13 cellular contexts compared by ENCODE assay signal in the genomic region with DNA sequence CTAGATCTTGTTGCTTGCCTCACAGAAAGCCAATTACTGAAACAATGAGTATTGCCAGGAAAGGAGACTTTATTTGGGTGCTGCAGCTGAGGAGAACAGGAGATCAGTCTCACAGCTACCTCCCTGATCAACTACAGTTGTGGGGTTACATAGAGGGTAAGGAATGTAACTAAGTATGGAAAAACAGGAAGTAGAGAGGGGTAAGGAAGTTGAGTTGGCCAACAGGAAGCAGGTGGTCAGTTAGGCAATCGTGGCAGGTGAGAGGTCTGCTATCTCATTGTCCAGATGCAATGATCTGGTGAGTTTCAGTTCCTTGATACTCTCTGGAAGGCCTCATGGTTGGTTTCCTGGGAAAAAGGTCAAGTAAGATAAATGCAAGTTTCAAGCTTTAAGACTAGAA.
DNase-seq lines count a peak whose midpoint lies in the region; ATAC-seq, FAIRE-seq and TF ChIP-seq lines count a peak whose summit lies in the region.
"Had no signal": no experiment of that assay in that cellular context is flagged by ENCODE, and none has a peak within 500 bp of the region (broad histone marks: within the 10 kb centered on the region; RNA-seq: fewer than 3 reads in every experiment).

No MANE protein-coding gene starts in this region.

- H2BK12ac ChIP-seq in H1 (ENCODE audit: low read depth, low read length) = no peak overlapping the region

- in situ Hi-C loops in GM23248 (cut with MboI) = no loop called here

- H3K79me1 ChIP-seq in H1 (ENCODE audit: low read depth, low read length) = no peaks in the 10 kb centered on the region

- DNase-seq in GM12891 (ENCODE audit: insufficient read length, low spot score) (no peak), NOMO-1 treated with DMSO at 0.1 percent for 48 hours (lab: John Stamatoyannopoulos, UW; ENCODE audit: unreplicated experiment) (peak; percentile 94), H1 (ENCODE audit: low read depth in 1 of 2, low spot score in 2 of 2) (no peak), occipital lobe (lab: John Stamatoyannopoulos, UW) (peak; percentile 3), GM23248 (no peak), NCI-H187 (lab: John Stamatoyannopoulos, UW) (no peak)
- DNase-seq in activated T-helper 2 cell treated with anti-CD3 and anti-CD28 coated beads, Interferon-gamma antibody, Interleukin-2, Interleukin-4, amounts not matched to agents 10 μg/mL and 5 μg/mL and 100 μg/mL, durations not matched to agents 14 hours and 24 hours and 36 hours (ENCODE audit: low spot score) = no peak
- DNase-seq: activated CD4-positive, alpha-beta T cell treated with anti-CD3 and anti-CD28 coated beads for 1 hour; activated T-cell treated with anti-CD3 and anti-CD28 coated beads, Interleukin-2, amount 50 U/mL, for 48 hours; NCI-H1092; NCI-H526 had no signal

- no peak overlapping the region for H2BK120ac ChIP-seq in H1 (replicated peaks; ENCODE audit: low read depth, low read length)

- no peaks in the 10 kb centered on the region for H4K20me1 ChIP-seq in H1 (replicated peaks in 1 of 2; ENCODE audit: control insufficient read depth in 1 of 2, insufficient read depth in 2 of 2, low read length in 2 of 2)
- no peaks in the 10 kb centered on the region for H4K20me1 ChIP-seq in GM23248 (ENCODE audit: insufficient read depth)

- no peak overlapping the region for H3K56ac ChIP-seq in H1 (replicated peaks; ENCODE audit: insufficient read length, low read depth, low read length)

- no peak for TF ChIP-seq EP300 in H1 (IDR thresholded peaks at IDR 0.05; ENCODE audit: borderline replicate concordance in 1 of 2, low read depth in 2 of 2, low read length in 2 of 2)

- H3K36me3 ChIP-seq in H1 (ENCODE audit: control insufficient read depth in 2 of 4, insufficient read depth in 4 of 4, low read length in 3 of 4) = no peaks in the 10 kb centered on the region
- H3K36me3 ChIP-seq in GM23248 (ENCODE audit: low read depth) = no peaks in the 10 kb centered on the region

- H2AFZ ChIP-seq in H1 (ENCODE audit: low read length) (0 out of 2 replicates have a peak overlapping the region, but pooled peaks have one; percentile 28), GM23248 (no peak overlapping the region)
- H2AFZ ChIP-seq: parathyroid adenoma had no signal

- no peak overlapping the region for H3K18ac ChIP-seq in H1 (ENCODE audit: extremely low read depth, low read length)

- no peak overlapping the region for H3K4me2 ChIP-seq in H1 (ENCODE audit: insufficient read depth in 1 of 2, low read depth in 2 of 2, low read length in 2 of 2)
- no peak overlapping the region for H3K4me2 ChIP-seq in GM23248 (ENCODE audit: unreplicated experiment)

- TF ChIP-seq POLR2A in GM12891 (IDR thresholded peaks at IDR 0.05; ENCODE audit: low read depth, low read length) (no peak), H1 (IDR thresholded peaks at IDR 0.05; ENCODE audit: control extremely low read depth in 1 of 2, low read depth in 2 of 2, low read length in 2 of 2) (no peak)

- H3K27ac Mint-ChIP-seq in activated T-helper 2 cell treated with anti-CD3 and anti-CD28 coated beads, Interferon-gamma antibody, Interleukin-2, Interleukin-4, amounts not matched to agents 10 μg/mL and 5 μg/mL and 100 μg/mL, durations not matched to agents 14 hours and 24 hours and 36 hours = no peak overlapping the region

- H4K8ac ChIP-seq in H1 (ENCODE audit: extremely low read depth, insufficient read depth, low read length) = no peak overlapping the region

- H3K4ac ChIP-seq in H1 (replicated peaks; ENCODE audit: insufficient read length, low read depth, low read length) = no peak overlapping the region

- no peak overlapping the region for H4K91ac ChIP-seq in H1 (replicated peaks; ENCODE audit: insufficient read length, low read length)

- H3K36me3 Mint-ChIP-seq in activated T-helper 2 cell treated with anti-CD3 and anti-CD28 coated beads, Interferon-gamma antibody, Interleukin-2, Interleukin-4, amounts not matched to agents 10 μg/mL and 5 μg/mL and 100 μg/mL, durations not matched to agents 14 hours and 24 hours and 36 hours (ENCODE audit: low read depth) = no peaks in the 10 kb centered on the region

- no peaks in the 10 kb centered on the region for H3K79me2 ChIP-seq in H1 (ENCODE audit: control insufficient read depth in 1 of 2, insufficient read depth in 2 of 2, low read length in 2 of 2)
- H3K79me2 ChIP-seq in GM23248 (ENCODE audit: insufficient read depth) = no peaks in the 10 kb centered on the region
- H3K79me2 ChIP-seq: parathyroid adenoma had no signal

- 93% methylated on average over 1 of the region's 1 CpG; no CpG with 5 or more reads in 1 of the 2 experiments for WGBS in H1 (ENCODE audit: extremely low coverage in 1 of 2, insufficient coverage in 1 of 2, insufficient read length in 1 of 2, insufficient replicate concordance in 2 of 2, low coverage in 1 of 2, low lambda C conversion rate in 2 of 2, missing lambda C conversion rate in 1 of 2), 2 experiments
- 6 to 15% methylated on average over 1 of the region's 1 CpG for WGBS in GM23248 (ENCODE audit: low coverage in 1 of 2, low lambda C conversion rate in 2 of 2, missing lambda C conversion rate in 2 of 2), 2 experiments

- no peaks in the 10 kb centered on the region for H3K4me1 Mint-ChIP-seq in activated T-helper 2 cell treated with anti-CD3 and anti-CD28 coated beads, Interferon-gamma antibody, Interleukin-2, Interleukin-4, amounts not matched to agents 10 μg/mL and 5 μg/mL and 100 μg/mL, durations not matched to agents 14 hours and 24 hours and 36 hours (ENCODE audit: low read depth)

- H2AK5ac ChIP-seq in H1 (ENCODE audit: low read depth, low read length) = no peak overlapping the region

- H3K27me3 Mint-ChIP-seq in activated T-helper 2 cell treated with anti-CD3 and anti-CD28 coated beads, Interferon-gamma antibody, Interleukin-2, Interleukin-4, amounts not matched to agents 10 μg/mL and 5 μg/mL and 100 μg/mL, durations not matched to agents 14 hours and 24 hours and 36 hours (ENCODE audit: low read depth) = no peaks in the 10 kb centered on the region

- TF ChIP-seq CTCF in H1 (IDR thresholded peaks at IDR 0.05; ENCODE audit: control extremely low read depth in 1 of 3, insufficient read depth in 1 of 3, low read depth in 1 of 3, low read length in 3 of 3) = no peak

- no peaks in the 10 kb centered on the region for H3K9me2 ChIP-seq in GM23248 (ENCODE audit: insufficient read depth)

- H3K27me3 ChIP-seq in H1 (replicated peaks in 1 of 4; ENCODE audit: control insufficient read depth in 3 of 4, extremely low read depth in 1 of 4, insufficient read depth in 3 of 4, low read length in 3 of 4) = peaks cover 0 to 1% (median 0%) of the 10 kb centered on the region in 4 experiments; a peak in 1 of 7 replicates
- H3K27me3 ChIP-seq in GM23248 (replicated peaks; ENCODE audit: insufficient read depth) = no peaks in the 10 kb centered on the region

- CTCF ChIA-PET in H1 (lab: Charles Lee; ENCODE audit: partially characterized antibody) = interaction anchor here (0.7 to 0.9 kb wide), 2 partner anchors 119 to 223 kb away, joined by 3 read pairs; no protein-coding TSS in a partner anchor

- no peak overlapping the region for H3K14ac ChIP-seq in H1 (ENCODE audit: insufficient read length)

- no peak for ATAC-seq in GM18520 (IDR thresholded peaks at IDR 0.05; ENCODE audit: unreplicated experiment)

- H3F3A ChIP-seq in GM23248 (ENCODE audit: insufficient read depth) = no peaks in the 10 kb centered on the region

- H3K27ac ChIP-seq in H1 (ENCODE audit: low read depth, low read length) (no peak overlapping the region), GM23248 (no peak overlapping the region)
- H3K27ac ChIP-seq: parathyroid adenoma had no signal

- H4K5ac ChIP-seq in H1 (ENCODE audit: insufficient read length, low read depth, low read length) = no peak overlapping the region

- no peak overlapping the region for H3K4me3 Mint-ChIP-seq in activated T-helper 2 cell treated with anti-CD3 and anti-CD28 coated beads, Interferon-gamma antibody, Interleukin-2, Interleukin-4, amounts not matched to agents 10 μg/mL and 5 μg/mL and 100 μg/mL, durations not matched to agents 14 hours and 24 hours and 36 hours (ENCODE audit: low read depth)

- H2BK20ac ChIP-seq in H1 (ENCODE audit: low read length) = no peak overlapping the region

- POLR2A ChIA-PET in H1 (lab: Charles Lee; ENCODE audit: partially characterized antibody) = no interaction called here

- no peak overlapping the region for H3K23ac ChIP-seq in H1 (ENCODE audit: insufficient read length)

- intact Hi-C loops in activated T-helper 2 cell treated with anti-CD3 and anti-CD28 coated beads, Interferon-gamma antibody, Interleukin-2, Interleukin-4, amounts not matched to agents 10 μg/mL and 5 μg/mL and 100 μg/mL, durations not matched to agents 14 hours and 24 hours and 36 hours (cut with micrococcal nuclease) = no loop called here

- H3K23me2 ChIP-seq in H1 (ENCODE audit: low read depth, low read length) = no peaks in the 10 kb centered on the region

- H3K4me1 ChIP-seq in H1 (replicated peaks in 1 of 4; ENCODE audit: control insufficient read depth in 3 of 4, insufficient read depth in 4 of 4, low read length in 3 of 4) (no peaks in the 10 kb centered on the region), GM23248 (ENCODE audit: insufficient read depth) (no peaks in the 10 kb centered on the region)
- H3K4me1 ChIP-seq: parathyroid adenoma had no signal

- no peak overlapping the region for H2BK15ac ChIP-seq in H1 (ENCODE audit: low read length)

- FAIRE-seq in GM12891 (lab: Jason Lieb, UNC) (no peak), H1 (lab: Jason Lieb, UNC) (no peak)

- H3K9me3 Mint-ChIP-seq in activated T-helper 2 cell treated with anti-CD3 and anti-CD28 coated beads, Interferon-gamma antibody, Interleukin-2, Interleukin-4, amounts not matched to agents 10 μg/mL and 5 μg/mL and 100 μg/mL, durations not matched to agents 14 hours and 24 hours and 36 hours = peaks cover 21% of the 10 kb centered on the region

- H2BK5ac ChIP-seq in H1 (ENCODE audit: low read depth, low read length) = no peak overlapping the region

- no peak for TF ChIP-seq RAD21 in H1 (IDR thresholded peaks at IDR 0.05 in 1 of 2, conservative IDR thresholded peaks at IDR 0.05 in 1 of 2; ENCODE audit: low read depth in 2 of 2, low read length in 2 of 2)

- H3K4me3 ChIP-seq in H1 (ENCODE audit: extremely low read depth in 1 of 4, insufficient read depth in 2 of 4, low read depth in 3 of 4, low read length in 4 of 4) (no peak overlapping the region), GM23248 (no peak overlapping the region)

- H3K9me3 ChIP-seq in H1 (ENCODE audit: insufficient read depth in 2 of 2, low read depth in 1 of 2, low read length in 1 of 2) (peaks cover 2 to 7% of the 10 kb centered on the region in 2 experiments; a peak in 2 of 4 replicates), GM23248 (ENCODE audit: low read depth) (no peaks in the 10 kb centered on the region)

- H3K9ac ChIP-seq in H1 (replicated peaks in 1 of 4; ENCODE audit: extremely low read depth in 1 of 4, low read depth in 3 of 4, low read length in 3 of 4) (no peak overlapping the region), GM23248 (no peak overlapping the region)
- H3K9ac ChIP-seq: parathyroid adenoma had no signal

TF ChIP-seq in GM12891, 5 proteins besides CTCF, POLR2A, EP300 and RAD21 (continues in another document):
- no peak for TF ChIP-seq POLR2AphosphoS5 (IDR thresholded peaks at IDR 0.05; ENCODE audit: low read depth, low read length)
- TF ChIP-seq PAX5 (IDR thresholded peaks at IDR 0.05; ENCODE audit: insufficient read depth, low read length, severe bottlenecking) = no peak

TF ChIP-seq in H1, 55 proteins besides CTCF, POLR2A, EP300 and RAD21 (continues in another document):
- TF ChIP-seq RBBP5 (IDR thresholded peaks at IDR 0.05; ENCODE audit: borderline replicate concordance, low read depth, low read length) (no peak), ASH2L (IDR thresholded peaks at IDR 0.05; ENCODE audit: low read length) (no peak)

Comparison
In these comparisons a context has a peak if more than half of its experiments do, and no peak if none do; other contexts are left out.
1. DNase-seq: peak in NOMO-1 treated with DMSO at 0.1 percent for 48 hours (single experiment) and occipital lobe (single experiment); none in GM12891 (single experiment), H1 (0 of 2), GM23248 (single experiment), NCI-H187 (0 of 2) and activated T-helper 2 cell treated with anti-CD3 and anti-CD28 coated beads, Interferon-gamma antibody, Interleukin-2, Interleukin-4, amounts not matched to agents 10 μg/mL and 5 μg/mL and 100 μg/mL, durations not matched to agents 14 hours and 24 hours and 36 hours (single experiment).